In the genomic region with DNA sequence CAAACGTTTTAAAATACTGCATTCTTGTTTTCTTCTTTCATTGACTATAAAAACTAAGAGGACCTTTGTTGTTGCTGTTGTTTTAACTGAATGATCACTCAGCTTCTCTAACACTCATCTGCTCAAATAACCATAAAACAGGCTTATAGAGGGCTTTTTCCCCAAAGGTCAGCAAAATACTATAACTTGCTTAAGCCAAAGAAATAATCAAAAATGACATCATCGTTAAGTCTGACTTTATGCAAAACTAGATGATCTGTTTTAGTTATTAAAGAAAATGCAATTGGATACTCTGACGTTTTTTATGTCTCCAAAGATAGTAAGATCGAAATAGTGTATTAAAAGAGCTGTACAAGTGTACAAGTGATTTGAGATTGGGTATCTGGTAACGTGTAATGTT, we compare ENCODE assay signal across 23 cellular contexts.
A peak's percentile ranks its signal among the peaks of the same experiment; 100 is the strongest.
DNase-seq lines count a peak whose midpoint lies in the region; ATAC-seq, FAIRE-seq and TF ChIP-seq lines count a peak whose summit lies in the region.
"Had no signal": no experiment of that assay in that cellular context is flagged by ENCODE, and none has a peak within 500 bp of the region (broad histone marks: within the 10 kb centered on the region; RNA-seq: fewer than 3 reads in every experiment).

No MANE protein-coding gene starts in this region.

- no peaks in the 10 kb centered on the region for H3K9me3 ChIP-seq in GM23248 (ENCODE audit: low read depth)
- H3K9me3 ChIP-seq in PC-9 (ENCODE audit: insufficient read depth, low read depth) = peaks cover 19% of the 10 kb centered on the region
- H3K9me3 ChIP-seq in endothelial cell of umbilical vein (replicated peaks; ENCODE audit: control insufficient read depth, insufficient read depth, low read length) = no peaks in the 10 kb centered on the region
- no peaks in the 10 kb centered on the region for H3K9me3 ChIP-seq in skeletal muscle tissue (ENCODE audit: control insufficient read depth in 3 of 3, low read length in 3 of 3)
- H3K9me3 ChIP-seq: uterus had no signal

- POLR2A ChIA-PET in PC-9 (lab: Charles Lee; ENCODE audit: unreplicated experiment) (no interaction called here), endothelial cell of umbilical vein (lab: Charles Lee) (no interaction called here)

- no peak for FAIRE-seq in endothelial cell of umbilical vein (lab: Jason Lieb, UNC)

- H2AFZ ChIP-seq in GM23248 (peak overlapping the region; percentile 41), PC-9 (peak overlapping the region; percentile 75; the same call in 1 of the 2 replicates), endothelial cell of umbilical vein (ENCODE audit: low read depth, low read length) (peak overlapping the region; percentile 71)

- no TSS peak for BruUV-seq in PC-9 (replicated peaks; lab: Mats Ljungman, UMichigan)
- BruUV-seq in endothelial cell of umbilical vein (replicated peaks; lab: Mats Ljungman, UMichigan) = TSS peak; percentile 14

- H3K79me2 ChIP-seq in GM23248 (ENCODE audit: insufficient read depth) (no peaks in the 10 kb centered on the region), PC-9 (ENCODE audit: low read depth) (no peaks in the 10 kb centered on the region), endothelial cell of umbilical vein (ENCODE audit: control insufficient read depth, insufficient read depth, low read length) (no peaks in the 10 kb centered on the region)

- H4K20me1 ChIP-seq in GM23248 (ENCODE audit: insufficient read depth) (no peaks in the 10 kb centered on the region), PC-9 (ENCODE audit: insufficient read depth) (no peaks in the 10 kb centered on the region), endothelial cell of umbilical vein (replicated peaks; ENCODE audit: control insufficient read depth, extremely low read depth, insufficient read depth, low read length) (no peaks in the 10 kb centered on the region)

- CTCF ChIA-PET in PC-9 (lab: Charles Lee) (interaction anchor here (0.6 kb wide), 1 partner anchor 11 kb away, joined by 8 read pairs; no protein-coding TSS in a partner anchor), endothelial cell of umbilical vein (lab: Charles Lee) (interaction anchor here (1.4 to 1.6 kb wide), 2 partner anchors 32 to 981 kb away, joined by 3 to 5 read pairs; no protein-coding TSS in a partner anchor)

- H3K9me2 ChIP-seq in GM23248 (ENCODE audit: insufficient read depth) (no peaks in the 10 kb centered on the region), PC-9 (ENCODE audit: insufficient read depth) (no peaks in the 10 kb centered on the region)

- H3K9ac ChIP-seq in GM23248 = no peak overlapping the region
- H3K9ac ChIP-seq in endothelial cell of umbilical vein (replicated peaks; ENCODE audit: extremely low read depth, insufficient read depth, low read length) = no peak overlapping the region
- no peak overlapping the region for H3K9ac ChIP-seq in skeletal muscle tissue (ENCODE audit: low read depth in 1 of 3, low read length in 3 of 3)

- peak overlapping the region; percentile 59 for H3K27ac ChIP-seq in GM23248
- peak overlapping the region; percentile 72 for H3K27ac ChIP-seq in PC-9
- peak overlapping the region; percentile 35 for H3K27ac ChIP-seq in endothelial cell of umbilical vein (ENCODE audit: insufficient read depth, low read depth, low read length)
- H3K27ac ChIP-seq in skeletal muscle tissue (ENCODE audit: low read depth, low read length) = peak overlapping the region; percentile 7
- H3K27ac ChIP-seq: skin epidermis, uterus, WERI-Rb-1 had no signal

- in situ Hi-C loops in GM23248 (cut with MboI) = no loop called here

- dilution Hi-C loops in endothelial cell of umbilical vein (cut with MboI; ENCODE audit: extremely low pct_ligation_motif_present, low sequenced_read_pairs) = no loop called here

- WGBS in GM23248 (ENCODE audit: low coverage in 1 of 2, low lambda C conversion rate in 2 of 2, missing lambda C conversion rate in 2 of 2), 2 experiments = 85 to 86% methylated on average over 5 of the region's 5 CpGs

- 0 out of 2 replicates have a peak overlapping the region, but pooled peaks have one; percentile 12 for H3K4me3 ChIP-seq in GM23248
- no peak overlapping the region for H3K4me3 ChIP-seq in PC-9
- H3K4me3 ChIP-seq in endothelial cell of umbilical vein (replicated peaks in 1 of 3; ENCODE audit: insufficient read depth in 1 of 3, low read depth in 1 of 3, low read length in 3 of 3) = no peak overlapping the region
- no peak overlapping the region for H3K4me3 ChIP-seq in skeletal muscle tissue (ENCODE audit: low read length in 3 of 3)
- H3K4me3 ChIP-seq: skin epidermis, uterus had no signal

- H3K4me2 ChIP-seq in GM23248 (ENCODE audit: unreplicated experiment) (peak overlapping the region; percentile 32), PC-9 (0 out of 2 replicates have a peak overlapping the region, but pooled peaks have one; percentile 43), endothelial cell of umbilical vein (ENCODE audit: insufficient read depth, low read length) (no peak overlapping the region)

- no peak for TF ChIP-seq CTCF in PC-9 (conservative IDR thresholded peaks at IDR 0.05)
- TF ChIP-seq CTCF in endothelial cell of umbilical vein (IDR thresholded peaks at IDR 0.05; ENCODE audit: extremely low read depth in 1 of 2, insufficient read depth in 1 of 2, low read depth in 1 of 2, low read length in 2 of 2) = no peak

- H3K36me3 ChIP-seq in GM23248 (ENCODE audit: low read depth) (no peaks in the 10 kb centered on the region), PC-9 (ENCODE audit: low read depth) (no peaks in the 10 kb centered on the region), endothelial cell of umbilical vein (ENCODE audit: control insufficient read depth in 2 of 2, extremely low read depth in 1 of 2, insufficient read depth in 2 of 2, low read length in 2 of 2) (no peaks in the 10 kb centered on the region), skeletal muscle tissue (ENCODE audit: control insufficient read depth in 3 of 3, insufficient read depth in 3 of 3, low read length in 3 of 3) (no peaks in the 10 kb centered on the region)
- H3K36me3 ChIP-seq: WERI-Rb-1 had no signal

- peaks cover 35% of the 10 kb centered on the region for H3K4me1 ChIP-seq in GM23248 (ENCODE audit: insufficient read depth)
- peaks cover 19% of the 10 kb centered on the region for H3K4me1 ChIP-seq in PC-9 (replicated peaks; ENCODE audit: insufficient read depth)
- peaks cover 13% of the 10 kb centered on the region for H3K4me1 ChIP-seq in endothelial cell of umbilical vein (ENCODE audit: control insufficient read depth, extremely low read depth, insufficient read depth, low read length)
- no peaks in the 10 kb centered on the region for H3K4me1 ChIP-seq in skeletal muscle tissue (ENCODE audit: control insufficient read depth in 3 of 3, insufficient read depth in 3 of 3, low read length in 3 of 3)
- H3K4me1 ChIP-seq: uterus had no signal

- peaks cover 31% of the 10 kb centered on the region for H3F3A ChIP-seq in GM23248 (ENCODE audit: insufficient read depth)
- peaks cover 8% of the 10 kb centered on the region; the same call in 1 of the 2 replicates for H3F3A ChIP-seq in PC-9 (ENCODE audit: insufficient read depth, low read depth)

- H3K27me3 ChIP-seq in GM23248 (replicated peaks; ENCODE audit: insufficient read depth) = no peaks in the 10 kb centered on the region
- H3K27me3 ChIP-seq in PC-9 (ENCODE audit: insufficient read depth, low read depth) = no peaks in the 10 kb centered on the region
- no peaks in the 10 kb centered on the region for H3K27me3 ChIP-seq in endothelial cell of umbilical vein (ENCODE audit: control insufficient read depth in 2 of 2, insufficient read depth in 2 of 2, low read length in 2 of 2)
- H3K27me3 ChIP-seq in skeletal muscle tissue (ENCODE audit: control insufficient read depth in 3 of 3, insufficient read depth in 3 of 3, low read length in 3 of 3) = no peaks in the 10 kb centered on the region
- H3K27me3 ChIP-seq: uterus had no signal

- TF ChIP-seq POLR2A in endothelial cell of umbilical vein (IDR thresholded peaks at IDR 0.05; ENCODE audit: low read depth, low read length) = no peak

- no peak for DNase-seq in GM23248
- DNase-seq in PC-9 = no peak
- no peak for DNase-seq in endothelial cell of umbilical vein (ENCODE audit: low read depth, low spot score)
- no peak for DNase-seq in AG20443 (ENCODE audit: low spot score)
- DNase-seq in NCI-H446 (lab: John Stamatoyannopoulos, UW) = no peak
- DNase-seq: activated CD4-positive, alpha-beta T cell treated with anti-CD3 and anti-CD28 coated beads, Interleukin-2, amount 50 U/mL, for 1 hour; activated CD8-positive, alpha-beta memory T cell treated with anti-CD3 and anti-CD28 coated beads, Interleukin-2, amount 10 ng/mL, durations not matched to agents 7 days and 5 days; activated naive CD4-positive, alpha-beta T cell treated with anti-CD3 and anti-CD28 coated beads, Interleukin-2, amount 50 U/mL, for 16 hours; CD4-positive, CD25-positive, alpha-beta regulatory T cell; DMS 273 treated with DMSO at 0.1 percent for 48 hours; head of caudate nucleus; NCI-H1048; NCI-H2029 treated with DMSO at 0.1 percent for 48 hours; NCI-H82; stimulated activated CD4-positive, alpha-beta T cell treated with anti-CD3 and anti-CD28 coated beads, Interleukin-2, amount 100 ng/mL, for 24 hours; substantia nigra; T-helper 9 cell; uterus; WERI-Rb-1 had no signal

- intact Hi-C loops in PC-9 (cut with micrococcal nuclease; ENCODE audit: unreplicated experiment) (loop anchor here (2.0 kb wide), 1 partner anchor 17 kb away; no protein-coding TSS in a partner anchor), endothelial cell of umbilical vein (cut with micrococcal nuclease) (no loop called here)

- no peaks in the 10 kb centered on the region for H3K9me1 ChIP-seq in endothelial cell of umbilical vein (replicated peaks; ENCODE audit: control insufficient read depth, extremely low read depth, insufficient read depth, low read length)

- no peak for ATAC-seq in activated CD4-positive, CD25-positive, alpha-beta regulatory T cell treated with anti-CD3 and anti-CD28 coated beads, Interleukin-2, amount 50 U/mL, for 24 hours
- ATAC-seq: activated CD8-positive, alpha-beta memory T cell treated with anti-CD3 and anti-CD28 coated beads, Interleukin-2, amount 10 ng/mL, durations not matched to agents 7 days and 5 days; Right ventricle myocardium inferior had no signal

TF ChIP-seq in endothelial cell of umbilical vein, 7 proteins besides CTCF, POLR2A, EP300 and RAD21:
- TF ChIP-seq MYC (IDR thresholded peaks at IDR 0.05; ENCODE audit: low read depth, low read length) (no peak), GATA2 (IDR thresholded peaks at IDR 0.05; ENCODE audit: insufficient read depth, insufficient read length, low read depth, low read length) (no peak), FOS (IDR thresholded peaks at IDR 0.05; ENCODE audit: borderline replicate concordance, insufficient read depth, low read length) (no peak), POLR2AphosphoS5 (IDR thresholded peaks at IDR 0.05; ENCODE audit: insufficient read depth, low read depth, low read length) (no peak), EZH2 (IDR thresholded peaks at IDR 0.05; ENCODE audit: borderline replicate concordance, low read depth, low read length, severe bottlenecking) (no peak), JUN (IDR thresholded peaks at IDR 0.05; ENCODE audit: borderline replicate concordance, insufficient read depth, insufficient read length, low read depth) (no peak)
- TF ChIP-seq, protein P1, sequence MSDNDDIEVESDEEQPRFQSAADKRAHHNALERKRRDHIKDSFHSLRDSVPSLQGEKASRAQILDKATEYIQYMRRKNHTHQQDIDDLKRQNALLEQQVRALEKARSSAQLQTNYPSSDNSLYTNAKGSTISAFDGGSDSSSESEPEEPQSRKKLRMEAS (IDR thresholded peaks at IDR 0.05; ENCODE audit: insufficient read depth, insufficient read length) = no peak
TF ChIP-seq in endothelial cell of umbilical vein: peak in this region for 0.

Comparison
In these comparisons a context has a peak if more than half of its experiments do, and no peak if none do; other contexts are left out.
1. H3K27ac ChIP-seq: peak in every context shown above with its lines; median percentile 72 in PC-9; 59 in GM23248; 35 in endothelial cell of umbilical vein; 7 in skeletal muscle tissue.